13 cellular contexts compared by ENCODE assay signal in genomic region chr3:15325228-15325627, GRCh38. TPM values are rescaled to one million over a fixed set of nuclear protein-coding genes. Genes with fewer than 3 reads are reported as not detected.
A peak's percentile ranks its signal among the peaks of the same experiment; 100 is the strongest.
DNase-seq lines count a peak whose midpoint lies in the region; ATAC-seq, FAIRE-seq and TF ChIP-seq lines count a peak whose summit lies in the region.
"Had no signal": no experiment of that assay in that cellular context is flagged by ENCODE, and none has a peak within 500 bp of the region (broad histone marks: within the 10 kb centered on the region; RNA-seq: fewer than 3 reads in every experiment).

No MANE protein-coding gene starts in this region.

- H3K36me3 Mint-ChIP-seq in mesothelial cell of epicardium = peaks cover 12% of the 10 kb centered on the region
- no peaks in the 10 kb centered on the region for H3K36me3 Mint-ChIP-seq in activated T-cell treated with anti-CD3 and anti-CD28 coated beads, Interleukin-2, amount 50 U/mL, for 72 hours (ENCODE audit: insufficient read depth in 2 of 2)

- in situ Hi-C loops in HepG2 (cut with HindIII; ENCODE audit: extremely low pct_ligation_motif_present, low pct_unique_long_range_greater_than_20kb) = no loop called here

- no peaks in the 10 kb centered on the region for H3K9me3 Mint-ChIP-seq in mesothelial cell of epicardium
- no peaks in the 10 kb centered on the region for H3K9me3 Mint-ChIP-seq in activated T-cell treated with anti-CD3 and anti-CD28 coated beads, Interleukin-2, amount 50 U/mL, for 72 hours
- H3K9me3 Mint-ChIP-seq: central memory CD8-positive, alpha-beta T cell had no signal

- intact Hi-C loops in HepG2 (cut with micrococcal nuclease; ENCODE audit: unreplicated experiment) = loop anchor here (5.0 kb wide), 1 partner anchor 52 kb away; no protein-coding TSS in a partner anchor

- TF ChIP-seq CTCF in liver (IDR thresholded peaks at IDR 0.05; ENCODE audit: low read depth, low read length, missing input control) (no peak), HepG2 (CRISPR knock-in tag; IDR thresholded peaks at IDR 0.05) (no peak), cardiac fibroblast (IDR thresholded peaks at IDR 0.05; ENCODE audit: low read depth, low read length) (no peak), mesothelial cell of epicardium (IDR thresholded peaks at IDR 0.05; ENCODE audit: unreplicated experiment) (no peak)

- no peak for DNase-seq in HepG2 (ENCODE audit: low spot score)
- DNase-seq in cardiac fibroblast (ENCODE audit: low read depth in 2 of 2) = peak; percentile 72 to 79
- peak; percentile 38 to 63 for DNase-seq in mesothelial cell of epicardium (ENCODE audit: low spot score in 2 of 2, unreplicated experiment in 2 of 2)
- no peak for DNase-seq in DMS153 treated with DMSO at 0.1 percent for 48 hours (lab: John Stamatoyannopoulos, UW; ENCODE audit: unreplicated experiment)
- no peak for DNase-seq in stimulated activated CD4-positive, alpha-beta T cell treated with anti-CD3 and anti-CD28 coated beads, Interleukin-4, amount 100 ng/mL, for 4 hours
- no peak for DNase-seq in activated T-cell treated with anti-CD3 and anti-CD28 coated beads, Interleukin-2, amount 50 U/mL, for 72 hours
- no peak for DNase-seq in NCI-H1105 (lab: John Stamatoyannopoulos, UW)
- DNase-seq: activated CD4-positive, alpha-beta T cell treated with anti-CD3 and anti-CD28 coated beads for 48 hours; left cardiac atrium; NCI-H187 treated with DMSO at 0.1 percent for 48 hours had no signal

- H3K4me2 ChIP-seq in HepG2 (ENCODE audit: low read depth, low read length) = no peak overlapping the region
- H3K4me2 ChIP-seq: BLaER1 treated with 17β-estradiol and CSF1 and Interleukin-3, amounts not matched to agents 10 nM and 100 nM had no signal

- H3K4me3 ChIP-seq in liver (ENCODE audit: low read depth in 1 of 3, low read length in 3 of 3) (no peak overlapping the region), HepG2 (replicated peaks in 1 of 3; ENCODE audit: insufficient read depth in 1 of 3, low read depth in 2 of 3, low read length in 3 of 3) (no peak overlapping the region), cardiac fibroblast (replicated peaks in 1 of 2; ENCODE audit: low read depth in 2 of 2, low read length in 2 of 2) (no peak overlapping the region)
- H3K4me3 ChIP-seq: BLaER1 treated with 17β-estradiol and CSF1 and Interleukin-3, amounts not matched to agents 10 nM and 100 nM had no signal

- H3K27ac ChIP-seq in liver (ENCODE audit: low read depth in 1 of 2, low read length in 2 of 2) (peak overlapping the region; percentile 67 to 78), HepG2 (ENCODE audit: extremely low read length, insufficient read depth, low read length) (no peak overlapping the region)
- H3K27ac ChIP-seq: BLaER1 treated with 17β-estradiol and CSF1 and Interleukin-3, amounts not matched to agents 10 nM and 100 nM had no signal

- H3K4me3 Mint-ChIP-seq in mesothelial cell of epicardium = peak overlapping the region; percentile 1
- H3K4me3 Mint-ChIP-seq in activated T-cell treated with anti-CD3 and anti-CD28 coated beads, Interleukin-2, amount 50 U/mL, for 72 hours = no peak overlapping the region
- H3K4me3 Mint-ChIP-seq: central memory CD8-positive, alpha-beta T cell had no signal

- H3K4me1 ChIP-seq in liver (ENCODE audit: control insufficient read depth in 4 of 4, insufficient read depth in 4 of 4, low read length in 3 of 4) (peaks cover 27 to 80% (median 60%) of the 10 kb centered on the region in 4 donors), HepG2 (ENCODE audit: insufficient read depth, low read length) (peaks cover 13% of the 10 kb centered on the region)

- H3K9ac ChIP-seq in liver (ENCODE audit: low read depth in 1 of 2, low read length in 2 of 2) (peak overlapping the region in 1 of 2 donors; percentile 14), HepG2 (ENCODE audit: insufficient read depth, low read depth, low read length) (no peak overlapping the region)
- H3K9ac ChIP-seq: BLaER1 treated with 17β-estradiol and CSF1 and Interleukin-3, amounts not matched to agents 10 nM and 100 nM had no signal

- no peaks in the 10 kb centered on the region for H3K79me2 ChIP-seq in HepG2 (ENCODE audit: insufficient read depth, low read length)

- no peaks in the 10 kb centered on the region for H3K27me3 ChIP-seq in liver (ENCODE audit: control insufficient read depth in 4 of 4, insufficient read depth in 4 of 4, low read length in 3 of 4)
- peaks cover 0 to 19% of the 10 kb centered on the region in 2 experiments; a peak in 2 of 5 replicates for H3K27me3 ChIP-seq in HepG2 (ENCODE audit: control insufficient read depth in 1 of 2, insufficient read depth in 2 of 2, low read length in 2 of 2)

- peaks cover 0 to 5% (median 0%) of the 10 kb centered on the region in 4 donors for H3K36me3 ChIP-seq in liver (ENCODE audit: control insufficient read depth in 4 of 4, insufficient read depth in 3 of 4, low read depth in 1 of 4, low read length in 3 of 4)
- no peaks in the 10 kb centered on the region for H3K36me3 ChIP-seq in HepG2 (replicated peaks in 1 of 2; ENCODE audit: control insufficient read depth in 1 of 2, insufficient read depth in 2 of 2, low read length in 2 of 2)

- peaks cover 79% of the 10 kb centered on the region for H3K4me1 Mint-ChIP-seq in mesothelial cell of epicardium
- H3K4me1 Mint-ChIP-seq in activated T-cell treated with anti-CD3 and anti-CD28 coated beads, Interleukin-2, amount 50 U/mL, for 72 hours (ENCODE audit: low read depth) = peaks cover 59% of the 10 kb centered on the region

- H3K9me3 ChIP-seq in liver (ENCODE audit: control insufficient read depth in 4 of 4, low read length in 3 of 4) (no peaks in the 10 kb centered on the region), HepG2 (ENCODE audit: low read length) (no peaks in the 10 kb centered on the region)
- H3K9me3 ChIP-seq: BLaER1 treated with 17β-estradiol and CSF1 and Interleukin-3, amounts not matched to agents 10 nM and 100 nM had no signal

- FAIRE-seq in HepG2 (lab: Jason Lieb, UNC) = no peak

- no peak overlapping the region for H2AFZ ChIP-seq in HepG2 (ENCODE audit: low read length)

- TF ChIP-seq EP300 in HepG2 (IDR thresholded peaks at IDR 0.05; ENCODE audit: low read depth in 2 of 2, low read length in 2 of 2) (no peak), HepG2 (CRISPR knock-in tag; IDR thresholded peaks at IDR 0.05; ENCODE audit: borderline replicate concordance) (no peak)

- peak overlapping the region; percentile 98 for H3K27ac Mint-ChIP-seq in mesothelial cell of epicardium
- H3K27ac Mint-ChIP-seq in activated T-cell treated with anti-CD3 and anti-CD28 coated beads, Interleukin-2, amount 50 U/mL, for 72 hours = no peak overlapping the region

- no peak for ATAC-seq in HepG2
- ATAC-seq in activated T-cell treated with anti-CD3 and anti-CD28 coated beads, Interleukin-2, amount 50 U/mL, for 72 hours (replicated peaks in 1 of 2) = no peak

- CTCF ChIA-PET in HepG2 (lab: Yijun Ruan, JAX; ENCODE audit: low intra/inter-chr PET ratio, low total read pairs) = no interaction called here

- TF ChIP-seq POLR2A in HepG2 (IDR thresholded peaks at IDR 0.05; ENCODE audit: insufficient read depth in 1 of 2, low read depth in 2 of 2, low read length in 2 of 2) = no peak

- BruUV-seq in HepG2 (replicated peaks; lab: Mats Ljungman, UMichigan) = no TSS peak

- WGBS in liver = 63% methylated on average over 4 of the region's 4 CpGs
- 36% methylated on average over 4 of the region's 4 CpGs for WGBS in HepG2 (ENCODE audit: low lambda C conversion rate)

- H4K20me1 ChIP-seq in HepG2 (ENCODE audit: insufficient read depth, low read length) = no peaks in the 10 kb centered on the region

- TF ChIP-seq RAD21 in liver (IDR thresholded peaks at IDR 0.05) = no peak
- no peak for TF ChIP-seq RAD21 in HepG2 (CRISPR knock-in tag; IDR thresholded peaks at IDR 0.05)

- no peaks in the 10 kb centered on the region for H3K27me3 Mint-ChIP-seq in mesothelial cell of epicardium (ENCODE audit: low read depth)
- H3K27me3 Mint-ChIP-seq in activated T-cell treated with anti-CD3 and anti-CD28 coated beads, Interleukin-2, amount 50 U/mL, for 72 hours (ENCODE audit: low read depth) = no peaks in the 10 kb centered on the region
- H3K27me3 Mint-ChIP-seq: central memory CD8-positive, alpha-beta T cell had no signal

- POLR2A ChIA-PET in HepG2 (lab: Yijun Ruan, JAX) = no interaction called here

TF ChIP-seq in HepG2, 621 proteins besides CTCF, POLR2A, EP300 and RAD21 (continues in another document):
- TF ChIP-seq PRMT3 (CRISPR knock-in tag; IDR thresholded peaks at IDR 0.05; ENCODE audit: borderline replicate concordance, low read depth) = no peak
- TF ChIP-seq ZNF777 (CRISPR knock-in tag; IDR thresholded peaks at IDR 0.05) = no peak
- TF ChIP-seq SMAD9 (CRISPR knock-in tag; IDR thresholded peaks at IDR 0.05) = no peak
- no peak for TF ChIP-seq TSC22D2 (CRISPR knock-in tag; IDR thresholded peaks at IDR 0.05; ENCODE audit: borderline replicate concordance)

RNA-seq across cellular contexts. Expression of gene SH3BP5, which starts 7.2 kb away (rescaled TPM):
- total RNA-seq in liver (10 to 100 TPM in 1 of 2 donors, 1 to 10 TPM in 1; 9.9 to 17.9 TPM), HepG2 (2016; rRNA removed; fragmentation: Illumina TruSeq; extraction: Trizol) (0.09 TPM in 1 of 2 replicates, not detected in the other), mesothelial cell of epicardium (78.7 to 88.6 TPM (median 80.5 TPM) in 3 replicates)
- polyA plus RNA-seq in liver (10 to 100 TPM in 1 of 2 donors, 1 to 10 TPM in 1; 3.5 to 13.7 TPM), HepG2 (2011; rRNA removed) (0.09 and 0.16 TPM in 2 replicates)
- not detected in 2 replicates for total RNA-seq in HepG2 (2016; cell fraction: cytosol; rRNA removed; fragmentation: Illumina TruSeq; extraction: Trizol; ENCODE audit: low read depth)
- 0.06 TPM in 1 of 2 replicates, not detected in the other for total RNA-seq in HepG2 (2016; cell fraction: insoluble cytoplasmic fraction; rRNA removed; fragmentation: Illumina TruSeq; extraction: Trizol)
- not detected in 2 replicates for total RNA-seq in HepG2 (2016; cell fraction: membrane; rRNA removed; fragmentation: Illumina TruSeq; extraction: Trizol)
- not detected in 2 replicates for total RNA-seq in HepG2 (2016; cell fraction: nucleus; rRNA removed; fragmentation: Illumina TruSeq; extraction: Trizol)
- polyA plus RNA-seq in HepG2 (2011; cell fraction: cytosol; rRNA removed) = 0.05 and 0.09 TPM in 2 replicates
- 0.26 TPM in 1 of 2 replicates, not detected in the other for polyA plus RNA-seq in HepG2 (2011; cell fraction: nucleus; rRNA removed)
- polyA plus RNA-seq in HepG2 (2012) = 0.11 TPM in 1 of 2 replicates, not detected in the other
- polyA plus RNA-seq in HepG2 (2016; cell fraction: cytosol; fragmentation: Illumina TruSeq; extraction: Trizol; ENCODE audit: low read depth) = not detected in 2 replicates
- 0.25 TPM in 1 of 2 replicates, not detected in the other for polyA plus RNA-seq in HepG2 (2016; cell fraction: insoluble cytoplasmic fraction; fragmentation: Illumina TruSeq; extraction: Trizol; ENCODE audit: low read depth)
- not detected in 2 replicates for polyA plus RNA-seq in HepG2 (2016; cell fraction: membrane; fragmentation: Illumina TruSeq; extraction: Trizol; ENCODE audit: low read depth)
- polyA plus RNA-seq in HepG2 (2016; cell fraction: nucleus; fragmentation: Illumina TruSeq; extraction: Trizol; ENCODE audit: insufficient read depth, low read depth) = not detected in 2 replicates
- 0.18 and 30.8 TPM in 2 replicates for polyA minus RNA-seq in HepG2 (2011; rRNA and poly(A)+ RNA removed; ENCODE audit: low replicate concordance)
- polyA minus RNA-seq in HepG2 (2011; cell fraction: cytosol; rRNA and poly(A)+ RNA removed) = not detected in 2 replicates
- polyA minus RNA-seq in HepG2 (2011; cell fraction: nucleus; rRNA and poly(A)+ RNA removed) = 0.52 TPM in 1 of 2 replicates, not detected in the other
- 10 to 100 TPM in 1 of 2 donors, 1 to 10 TPM in 1; 7.4 to 19.6 TPM for total RNA-seq in activated T-cell treated with anti-CD3 and anti-CD28 coated beads, Interleukin-2, amount 50 U/mL, for 72 hours

Comparison
In these comparisons a context has a peak if more than half of its experiments do, and no peak if none do; other contexts are left out.
1. RNA of gene SH3BP5, which starts 7.2 kb away (total RNA-seq): 78.7 to 88.6 TPM in mesothelial cell of epicardium, 7.4 to 19.6 TPM in activated T-cell treated with anti-CD3 and anti-CD28 coated beads, Interleukin-2, amount 50 U/mL, for 72 hours and 9.9 to 17.9 TPM in liver; 0.06 to 0.09 TPM in HepG2; every median in the first group is over 4 times any median in the second.
2. DNase-seq: peak in cardiac fibroblast (2 of 2) and mesothelial cell of epicardium (2 of 2); none in HepG2 (single experiment), DMS153 treated with DMSO at 0.1 percent for 48 hours (single experiment), stimulated activated CD4-positive, alpha-beta T cell treated with anti-CD3 and anti-CD28 coated beads, Interleukin-4, amount 100 ng/mL, for 4 hours (0 of 2), activated T-cell treated with anti-CD3 and anti-CD28 coated beads, Interleukin-2, amount 50 U/mL, for 72 hours (0 of 2) and NCI-H1105 (single experiment).